ENCODE assay signal across 22 cellular contexts in the genomic region with DNA sequence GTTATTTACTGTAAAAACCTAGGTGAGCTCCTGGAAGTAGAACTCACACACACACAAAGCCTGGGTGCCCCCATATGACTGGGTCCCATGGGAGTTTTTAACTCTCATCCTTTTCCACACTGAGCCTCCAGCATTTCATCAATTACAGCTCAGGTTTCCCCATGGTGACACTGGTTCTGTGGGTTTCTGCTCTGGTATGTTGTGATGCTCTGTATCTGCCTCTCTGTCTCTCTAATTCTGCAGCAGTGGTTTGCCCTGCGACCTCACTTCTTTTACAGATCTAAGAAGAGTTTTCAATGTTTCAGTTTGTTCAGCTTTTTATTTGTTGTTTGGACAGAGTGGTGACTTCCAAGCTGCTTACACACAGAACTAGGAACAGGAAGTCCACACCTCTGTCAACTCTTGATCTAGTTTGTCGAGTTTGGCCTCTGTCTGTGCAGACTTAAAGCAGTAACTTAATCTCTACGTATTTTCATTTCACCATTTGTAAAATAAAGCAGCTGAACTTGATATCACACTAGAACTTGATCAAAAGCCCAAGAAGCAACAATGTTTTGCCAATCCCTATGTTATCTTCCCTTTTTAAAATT.
DNase-seq lines count a peak whose midpoint lies in the region; FAIRE-seq and TF ChIP-seq lines count a peak whose summit lies in the region.
"Had no signal": no experiment of that assay in that cellular context is flagged by ENCODE, and none has a peak within 500 bp of the region (broad histone marks: within the 10 kb centered on the region; RNA-seq: fewer than 3 reads in every experiment).

No MANE protein-coding gene starts in this region.

- no peak for FAIRE-seq in bronchial epithelial cell (lab: Jason Lieb, UNC)
- FAIRE-seq: A204.1, GM12891 had no signal

- no peaks in the 10 kb centered on the region for H3K79me2 ChIP-seq in MM.1S (ENCODE audit: low read length)
- H3K79me2 ChIP-seq in smooth muscle cell (ENCODE audit: low read depth): no peaks in the 10 kb centered on the region

- H3K9me2 ChIP-seq in MM.1S (replicated peaks; ENCODE audit: insufficient read depth, low read length): no peaks in the 10 kb centered on the region

- TF ChIP-seq CTCF in MM.1S (IDR thresholded peaks at IDR 0.05; ENCODE audit: low read length) (no peak), bronchial epithelial cell (IDR thresholded peaks at IDR 0.05; ENCODE audit: insufficient read depth, low read length, severe bottlenecking) (no peak), smooth muscle cell (IDR thresholded peaks at IDR 0.05; ENCODE audit: borderline replicate concordance, insufficient read depth, poor library complexity, severe bottlenecking) (no peak)

- H3K27me3 ChIP-seq in MM.1S (replicated peaks; ENCODE audit: insufficient read depth, low read length): no peaks in the 10 kb centered on the region
- no peaks in the 10 kb centered on the region for H3K27me3 ChIP-seq in bronchial epithelial cell (ENCODE audit: control insufficient read depth, insufficient read depth, low read length)
- no peaks in the 10 kb centered on the region for H3K27me3 ChIP-seq in smooth muscle cell (ENCODE audit: low read depth)
- H3K27me3 ChIP-seq: SJCRH30 had no signal

- H3K27ac ChIP-seq in MM.1S (ENCODE audit: low read length) (no peak overlapping the region), smooth muscle cell (ENCODE audit: low read depth) (no peak overlapping the region)
- H3K27ac ChIP-seq: RWPE1, SJCRH30 had no signal

- peak; percentile 41 for DNase-seq in NCI-H510A treated with DMSO at 0.1 percent for 48 hours (lab: John Stamatoyannopoulos, UW)
- DNase-seq in NCI-H510A (lab: John Stamatoyannopoulos, UW): no peak
- DNase-seq in MM.1S: peak; percentile 28
- peak; percentile 6 for DNase-seq in bronchial epithelial cell (ENCODE audit: low read depth)
- no peak for DNase-seq in smooth muscle cell (lab: John Stamatoyannopoulos, UW; ENCODE audit: unreplicated experiment)
- DNase-seq in NCI-H1048 (lab: John Stamatoyannopoulos, UW): no peak
- DNase-seq in stimulated activated naive CD4-positive, alpha-beta T cell treated with Interleukin-2 at 50 U/mL for 16 hours (lab: John Stamatoyannopoulos, UW): no peak
- no peak for DNase-seq in putamen (ENCODE audit: low spot score)
- DNase-seq: CD4-positive, alpha-beta memory T cell; DMS153; EL; Karpas-422; NCI-H1105; NCI-H2081; NCI-H226; NCI-H526; NK-92 treated with Interleukin-12 subunit alpha and Interleukin-12 subunit beta, amount 100 ng/mL, for 24 hours; SJCRH30 had no signal

- H3K4me3 ChIP-seq in MM.1S (ENCODE audit: low read length) (no peak overlapping the region), bronchial epithelial cell (ENCODE audit: low read depth, low read length) (no peak overlapping the region), smooth muscle cell (no peak overlapping the region)
- H3K4me3 ChIP-seq: GM23338, SJCRH30 had no signal

- 0 out of 2 replicates have a peak overlapping the region, but pooled peaks have one; percentile 5 for H2AFZ ChIP-seq in MM.1S (ENCODE audit: low read length)
- peak overlapping the region; percentile 72 for H2AFZ ChIP-seq in smooth muscle cell (ENCODE audit: low read depth)

- H3K36me3 ChIP-seq in MM.1S (replicated peaks; ENCODE audit: insufficient read depth, low read length) (no peaks in the 10 kb centered on the region), bronchial epithelial cell (ENCODE audit: control insufficient read depth, insufficient read depth, low read length) (no peaks in the 10 kb centered on the region), smooth muscle cell (ENCODE audit: low read depth) (no peaks in the 10 kb centered on the region)
- H3K36me3 ChIP-seq: SJCRH30 had no signal

- H3K4me1 ChIP-seq in MM.1S (ENCODE audit: low read length) (no peaks in the 10 kb centered on the region), smooth muscle cell (ENCODE audit: low read depth) (no peaks in the 10 kb centered on the region)
- H3K4me1 ChIP-seq: SJCRH30 had no signal

- H3K9me3 ChIP-seq in MM.1S (replicated peaks; ENCODE audit: insufficient read depth, low read length) (no peaks in the 10 kb centered on the region), smooth muscle cell (replicated peaks; ENCODE audit: low read depth) (no peaks in the 10 kb centered on the region)
- H3K9me3 ChIP-seq: SJCRH30 had no signal

- H3F3A ChIP-seq in MM.1S (ENCODE audit: insufficient read depth, low read length) (no peaks in the 10 kb centered on the region), smooth muscle cell (ENCODE audit: low read depth) (no peaks in the 10 kb centered on the region)

- 56% methylated on average over 3 of the region's 3 CpGs for WGBS in smooth muscle cell (ENCODE audit: low lambda C conversion rate)

- no peaks in the 10 kb centered on the region for H4K20me1 ChIP-seq in MM.1S (ENCODE audit: insufficient read depth, low read length)
- no peaks in the 10 kb centered on the region for H4K20me1 ChIP-seq in smooth muscle cell (ENCODE audit: low read depth)

- no peak overlapping the region for H3K9ac ChIP-seq in MM.1S (ENCODE audit: low read length)
- H3K9ac ChIP-seq in smooth muscle cell (ENCODE audit: low read depth): no peak overlapping the region

- H3K4me2 ChIP-seq in MM.1S (ENCODE audit: low read depth, low read length) (no peak overlapping the region), smooth muscle cell (no peak overlapping the region)
- H3K4me2 ChIP-seq: GM23338 had no signal

Comparison
In these comparisons a context has a peak if more than half of its experiments do, and no peak if none do; other contexts are left out.
1. DNase-seq: peak in NCI-H510A treated with DMSO at 0.1 percent for 48 hours (single experiment), MM.1S (single experiment) and bronchial epithelial cell (single experiment); none in NCI-H510A (single experiment), smooth muscle cell (single experiment), NCI-H1048 (single experiment), stimulated activated naive CD4-positive, alpha-beta T cell treated with Interleukin-2 at 50 U/mL for 16 hours (single experiment) and putamen (single experiment).